ENCODE assay signal across 11 cellular contexts in the genomic region with DNA sequence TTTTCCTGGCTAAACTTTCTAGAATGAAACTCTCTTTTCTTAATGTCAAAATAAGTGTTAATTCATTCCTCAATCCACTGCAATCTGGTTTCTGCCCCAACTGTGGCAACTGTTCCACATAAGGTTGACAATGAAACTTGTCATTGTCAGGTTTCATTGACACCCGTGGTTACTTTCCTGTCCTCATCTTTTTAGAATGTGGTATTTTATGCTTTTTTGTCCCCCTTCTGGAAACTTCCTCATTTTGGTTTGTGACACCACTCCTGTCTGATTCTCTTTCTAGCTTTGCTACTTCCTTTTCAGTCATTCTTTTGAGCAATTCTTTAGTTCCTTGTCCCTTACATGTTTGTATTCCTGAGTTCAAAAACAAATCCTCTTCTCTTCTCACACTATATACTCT. TPM values are rescaled to one million over a fixed set of nuclear protein-coding genes. Genes with fewer than 3 reads are reported as not detected.
DNase-seq lines count a peak whose midpoint lies in the region; ATAC-seq and TF ChIP-seq lines count a peak whose summit lies in the region.
"Had no signal": no experiment of that assay in that cellular context is flagged by ENCODE, and none has a peak within 500 bp of the region (broad histone marks: within the 10 kb centered on the region; RNA-seq: fewer than 3 reads in every experiment).

No MANE protein-coding gene starts in this region.

- H3K27ac Mint-ChIP-seq in T-helper 2 cell treated with Interferon-gamma antibody and Interleukin-4, amounts not matched to agents 5 μg/mL and 100 μg/mL, for 36 hours: peak overlapping the region; percentile 67
- H3K27ac Mint-ChIP-seq in natural killer cell (peak overlapping the region in 1 of 2 donors; percentile 75), nephron progenitor cell (no peak overlapping the region)

- peak overlapping the region; percentile 27 for H3K4me3 Mint-ChIP-seq in T-helper 2 cell treated with Interferon-gamma antibody and Interleukin-4, amounts not matched to agents 5 μg/mL and 100 μg/mL, for 36 hours
- H3K4me3 Mint-ChIP-seq in natural killer cell: no peak overlapping the region
- H3K4me3 Mint-ChIP-seq in nephron progenitor cell: no peak overlapping the region

- no peak for DNase-seq in T-helper 2 cell treated with Interferon-gamma antibody and Interleukin-4, amounts not matched to agents 5 μg/mL and 100 μg/mL, for 36 hours (ENCODE audit: low spot score)
- DNase-seq in natural killer cell (no peak), RKO (ENCODE audit: low spot score) (no peak), nephron progenitor cell (no peak), DMS53 treated with DMSO at 0.1 percent for 48 hours (lab: John Stamatoyannopoulos, UW; ENCODE audit: unreplicated experiment) (no peak)
- DNase-seq: activated CD4-positive, alpha-beta T cell treated with anti-CD3 and anti-CD28 coated beads, Interleukin-2, amount 50 U/mL, for 4 hours; NCI-H1417; PC-9 had no signal

- no peaks in the 10 kb centered on the region for H3K27me3 Mint-ChIP-seq in T-helper 2 cell treated with Interferon-gamma antibody and Interleukin-4, amounts not matched to agents 5 μg/mL and 100 μg/mL, for 36 hours (ENCODE audit: low read depth)
- peaks cover 4 to 13% of the 10 kb centered on the region in 2 donors for H3K27me3 Mint-ChIP-seq in natural killer cell (ENCODE audit: low read depth in 2 of 2)
- no peaks in the 10 kb centered on the region for H3K27me3 Mint-ChIP-seq in nephron progenitor cell (ENCODE audit: low read depth, poor library complexity)

- H3K9me3 Mint-ChIP-seq in T-helper 2 cell treated with Interferon-gamma antibody and Interleukin-4, amounts not matched to agents 5 μg/mL and 100 μg/mL, for 36 hours: peaks cover 23% of the 10 kb centered on the region
- H3K9me3 Mint-ChIP-seq in natural killer cell (peaks cover 0 to under 1% of the 10 kb centered on the region in 2 donors), nephron progenitor cell (peaks cover 29% of the 10 kb centered on the region)

- H3K4me1 Mint-ChIP-seq in T-helper 2 cell treated with Interferon-gamma antibody and Interleukin-4, amounts not matched to agents 5 μg/mL and 100 μg/mL, for 36 hours (ENCODE audit: low read depth): peaks cover 59% of the 10 kb centered on the region
- H3K4me1 Mint-ChIP-seq in natural killer cell (peaks cover 32 to 39% of the 10 kb centered on the region in 2 donors), nephron progenitor cell (peaks cover 4% of the 10 kb centered on the region)

- intact Hi-C loops in natural killer cell (cut with micrococcal nuclease): no loop called here

- TF ChIP-seq CTCF in natural killer cell (IDR thresholded peaks at IDR 0.05) (no peak), nephron progenitor cell (IDR thresholded peaks at IDR 0.05) (no peak)

- peaks cover 62% of the 10 kb centered on the region for H3K36me3 Mint-ChIP-seq in T-helper 2 cell treated with Interferon-gamma antibody and Interleukin-4, amounts not matched to agents 5 μg/mL and 100 μg/mL, for 36 hours (ENCODE audit: low read depth)
- H3K36me3 Mint-ChIP-seq in natural killer cell (peaks cover 3% of the 10 kb centered on the region), nephron progenitor cell (ENCODE audit: low read depth) (peaks cover 34% of the 10 kb centered on the region)

- ATAC-seq in GM18498 (IDR thresholded peaks at IDR 0.05; ENCODE audit: unreplicated experiment) (peak; percentile 66), HG03159 (IDR thresholded peaks at IDR 0.05; ENCODE audit: unreplicated experiment) (peak; percentile 64), natural killer cell (peak; percentile 33 to 59 (median 38)), GM19463 (IDR thresholded peaks at IDR 0.05; ENCODE audit: unreplicated experiment) (no peak)

RNA-seq across cellular contexts. Expression of a gene that starts 7.5 kb away (rescaled TPM):
- 10 to 100 TPM; 18.2 to 42.3 (median 34.5) TPM for total RNA-seq in natural killer cell
- total RNA-seq: PC-9 had no signal
